ENCODE assay signal across 1 cellular context in the genomic region with DNA sequence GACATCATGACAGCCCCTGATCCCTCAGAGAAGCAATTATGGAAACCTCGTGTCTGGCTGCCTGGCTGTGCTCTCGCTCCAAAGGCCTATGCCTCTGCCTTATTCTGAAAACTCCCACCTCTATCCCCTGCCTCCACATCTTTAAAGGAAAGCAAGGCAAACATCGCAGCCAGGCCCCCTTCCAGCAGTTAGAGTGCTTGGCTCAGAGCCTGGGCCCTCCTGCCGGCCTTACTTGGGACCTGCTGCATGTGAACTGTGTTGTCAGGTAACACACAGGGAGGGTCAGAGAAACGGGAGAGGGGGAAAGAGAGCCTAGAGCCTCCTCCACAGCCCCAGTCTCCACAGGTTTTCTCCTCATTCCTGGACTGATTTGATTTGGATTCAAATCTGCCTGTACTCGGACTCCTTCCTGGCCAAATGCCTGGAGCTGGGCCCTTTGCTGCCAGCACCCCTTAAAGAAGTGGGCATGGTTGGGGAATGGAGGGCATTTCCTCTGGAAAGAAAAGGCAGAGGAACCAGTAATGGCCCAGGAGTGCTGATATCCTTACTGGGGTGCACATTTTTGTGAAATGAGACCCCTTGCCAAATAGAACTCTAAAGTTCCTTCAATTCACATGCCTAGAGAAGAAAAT.
TF ChIP-seq lines count a peak whose summit lies in the region.

No MANE protein-coding gene starts in this region.

TF ChIP-seq in HepG2, 621 proteins besides CTCF, POLR2A, EP300 and RAD21:
- TF ChIP-seq ZNF251 (CRISPR knock-in tag; IDR thresholded peaks at IDR 0.05) (no peak), DNMT3B (CRISPR knock-in tag; conservative IDR thresholded peaks at IDR 0.05) (no peak)
